ENCODE assay signal across 1 cellular context in the genomic region with DNA sequence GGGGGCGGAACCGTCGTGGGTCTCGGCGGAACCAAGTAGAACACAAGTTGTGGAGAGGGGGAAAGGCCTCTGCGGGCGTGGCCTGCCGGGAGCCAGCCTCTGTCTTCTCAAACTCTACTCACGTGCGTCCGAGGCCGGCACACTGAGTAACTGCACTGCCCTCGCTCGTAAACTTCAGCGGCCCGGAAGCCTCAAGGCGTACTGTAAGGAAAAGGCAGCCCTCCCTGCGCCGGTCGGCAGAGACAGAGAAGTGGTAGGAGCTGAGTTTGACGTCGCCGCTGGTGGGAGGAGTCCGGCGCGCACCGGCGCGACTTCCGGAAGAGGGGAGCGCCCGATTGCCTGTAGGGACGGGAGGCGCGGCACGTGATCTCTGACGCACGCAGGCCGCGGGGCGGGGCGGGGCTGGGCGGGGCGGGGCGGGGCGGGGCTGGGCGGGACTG.
TF ChIP-seq lines count a peak whose summit lies in the region.

TSS of gene FBXO33 (minus strand) at position 255 of the 440 bp plus-strand sequence. CDS start 271 bp downstream, outside the sequence.

TF ChIP-seq in HepG2, 621 proteins besides CTCF, POLR2A, EP300 and RAD21 (continued from another document and continues in another):
- TF ChIP-seq, protein P1, sequence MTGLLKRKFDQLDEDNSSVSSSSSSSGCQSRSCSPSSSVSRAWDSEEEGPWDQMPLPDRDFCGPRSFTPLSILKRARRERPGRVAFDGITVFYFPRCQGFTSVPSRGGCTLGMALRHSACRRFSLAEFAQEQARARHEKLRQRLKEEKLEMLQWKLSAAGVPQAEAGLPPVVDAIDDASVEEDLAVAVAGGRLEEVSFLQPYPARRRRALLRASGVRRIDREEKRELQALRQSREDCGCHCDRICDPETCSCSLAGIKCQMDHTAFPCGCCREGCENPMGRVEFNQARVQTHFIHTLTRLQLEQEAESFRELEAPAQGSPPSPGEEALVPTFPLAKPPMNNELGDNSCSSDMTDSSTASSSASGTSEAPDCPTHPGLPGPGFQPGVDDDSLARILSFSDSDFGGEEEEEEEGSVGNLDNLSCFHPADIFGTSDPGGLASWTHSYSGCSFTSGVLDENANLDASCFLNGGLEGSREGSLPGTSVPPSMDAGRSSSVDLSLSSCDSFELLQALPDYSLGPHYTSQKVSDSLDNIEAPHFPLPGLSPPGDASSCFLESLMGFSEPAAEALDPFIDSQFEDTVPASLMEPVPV (CRISPR knock-in tag; IDR thresholded peaks at IDR 0.05), result peak; percentile 8; the same call in 1 of the 2 replicates
- no peak for TF ChIP-seq MTF1 (CRISPR knock-in tag; IDR thresholded peaks at IDR 0.05)
- no peak for TF ChIP-seq ZNF567 (CRISPR knock-in tag; IDR thresholded peaks at IDR 0.05; ENCODE audit: borderline replicate concordance)
- 0 out of 2 replicates have a peak, but pooled peaks have one; percentile 17 for TF ChIP-seq ZNF337 (CRISPR knock-in tag; IDR thresholded peaks at IDR 0.05; ENCODE audit: borderline replicate concordance, low read depth)
- TF ChIP-seq, protein P2, sequence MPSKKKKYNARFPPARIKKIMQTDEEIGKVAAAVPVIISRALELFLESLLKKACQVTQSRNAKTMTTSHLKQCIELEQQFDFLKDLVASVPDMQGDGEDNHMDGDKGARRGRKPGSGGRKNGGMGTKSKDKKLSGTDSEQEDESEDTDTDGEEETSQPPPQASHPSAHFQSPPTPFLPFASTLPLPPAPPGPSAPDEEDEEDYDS (CRISPR knock-in tag; IDR thresholded peaks at IDR 0.05), result peak; percentile 80
- peak; percentile 53 for TF ChIP-seq ZNF691 (CRISPR knock-in tag; IDR thresholded peaks at IDR 0.05; ENCODE audit: borderline replicate concordance, low read depth)
- TF ChIP-seq ZNF775 (CRISPR knock-in tag; IDR thresholded peaks at IDR 0.05; ENCODE audit: borderline replicate concordance), result no peak
- TF ChIP-seq, protein P3, sequence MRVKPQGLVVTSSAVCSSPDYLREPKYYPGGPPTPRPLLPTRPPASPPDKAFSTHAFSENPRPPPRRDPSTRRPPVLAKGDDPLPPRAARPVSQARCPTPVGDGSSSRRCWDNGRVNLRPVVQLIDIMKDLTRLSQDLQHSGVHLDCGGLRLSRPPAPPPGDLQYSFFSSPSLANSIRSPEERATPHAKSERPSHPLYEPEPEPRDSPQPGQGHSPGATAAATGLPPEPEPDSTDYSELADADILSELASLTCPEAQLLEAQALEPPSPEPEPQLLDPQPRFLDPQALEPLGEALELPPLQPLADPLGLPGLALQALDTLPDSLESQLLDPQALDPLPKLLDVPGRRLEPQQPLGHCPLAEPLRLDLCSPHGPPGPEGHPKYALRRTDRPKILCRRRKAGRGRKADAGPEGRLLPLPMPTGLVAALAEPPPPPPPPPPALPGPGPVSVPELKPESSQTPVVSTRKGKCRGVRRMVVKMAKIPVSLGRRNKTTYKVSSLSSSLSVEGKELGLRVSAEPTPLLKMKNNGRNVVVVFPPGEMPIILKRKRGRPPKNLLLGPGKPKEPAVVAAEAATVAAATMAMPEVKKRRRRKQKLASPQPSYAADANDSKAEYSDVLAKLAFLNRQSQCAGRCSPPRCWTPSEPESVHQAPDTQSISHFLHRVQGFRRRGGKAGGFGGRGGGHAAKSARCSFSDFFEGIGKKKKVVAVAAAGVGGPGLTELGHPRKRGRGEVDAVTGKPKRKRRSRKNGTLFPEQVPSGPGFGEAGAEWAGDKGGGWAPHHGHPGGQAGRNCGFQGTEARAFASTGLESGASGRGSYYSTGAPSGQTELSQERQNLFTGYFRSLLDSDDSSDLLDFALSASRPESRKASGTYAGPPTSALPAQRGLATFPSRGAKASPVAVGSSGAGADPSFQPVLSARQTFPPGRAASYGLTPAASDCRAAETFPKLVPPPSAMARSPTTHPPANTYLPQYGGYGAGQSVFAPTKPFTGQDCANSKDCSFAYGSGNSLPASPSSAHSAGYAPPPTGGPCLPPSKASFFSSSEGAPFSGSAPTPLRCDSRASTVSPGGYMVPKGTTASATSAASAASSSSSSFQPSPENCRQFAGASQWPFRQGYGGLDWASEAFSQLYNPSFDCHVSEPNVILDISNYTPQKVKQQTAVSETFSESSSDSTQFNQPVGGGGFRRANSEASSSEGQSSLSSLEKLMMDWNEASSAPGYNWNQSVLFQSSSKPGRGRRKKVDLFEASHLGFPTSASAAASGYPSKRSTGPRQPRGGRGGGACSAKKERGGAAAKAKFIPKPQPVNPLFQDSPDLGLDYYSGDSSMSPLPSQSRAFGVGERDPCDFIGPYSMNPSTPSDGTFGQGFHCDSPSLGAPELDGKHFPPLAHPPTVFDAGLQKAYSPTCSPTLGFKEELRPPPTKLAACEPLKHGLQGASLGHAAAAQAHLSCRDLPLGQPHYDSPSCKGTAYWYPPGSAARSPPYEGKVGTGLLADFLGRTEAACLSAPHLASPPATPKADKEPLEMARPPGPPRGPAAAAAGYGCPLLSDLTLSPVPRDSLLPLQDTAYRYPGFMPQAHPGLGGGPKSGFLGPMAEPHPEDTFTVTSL (CRISPR knock-in tag; IDR thresholded peaks at IDR 0.05; ENCODE audit: borderline replicate concordance), result no peak
- TF ChIP-seq FOXA1 (IDR thresholded peaks at IDR 0.05), result no peak
- TF ChIP-seq FOXA1 (CRISPR knock-in tag; IDR thresholded peaks at IDR 0.05), result peak; percentile 2; the same call in 1 of the 2 replicates
- TF ChIP-seq ZFP36L1 (CRISPR knock-in tag; IDR thresholded peaks at IDR 0.05), result no peak
- no peak for TF ChIP-seq ZNF75D (CRISPR knock-in tag; IDR thresholded peaks at IDR 0.05; ENCODE audit: borderline replicate concordance)
- peak; percentile 83; the same call in 1 of the 2 replicates for TF ChIP-seq E2F2 (CRISPR knock-in tag; IDR thresholded peaks at IDR 0.05; ENCODE audit: borderline replicate concordance)
- TF ChIP-seq ZFY (CRISPR knock-in tag; IDR thresholded peaks at IDR 0.05), result 0 out of 2 replicates have a peak, but pooled peaks have one; percentile 34
- TF ChIP-seq, protein P4, sequence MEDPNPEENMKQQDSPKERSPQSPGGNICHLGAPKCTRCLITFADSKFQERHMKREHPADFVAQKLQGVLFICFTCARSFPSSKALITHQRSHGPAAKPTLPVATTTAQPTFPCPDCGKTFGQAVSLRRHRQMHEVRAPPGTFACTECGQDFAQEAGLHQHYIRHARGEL (CRISPR knock-in tag; IDR thresholded peaks at IDR 0.05), result no peak
- no peak; the same call in 1 of the 2 replicates for TF ChIP-seq ZKSCAN8 (CRISPR knock-in tag; IDR thresholded peaks at IDR 0.05; ENCODE audit: borderline replicate concordance)
- TF ChIP-seq, protein P5, sequence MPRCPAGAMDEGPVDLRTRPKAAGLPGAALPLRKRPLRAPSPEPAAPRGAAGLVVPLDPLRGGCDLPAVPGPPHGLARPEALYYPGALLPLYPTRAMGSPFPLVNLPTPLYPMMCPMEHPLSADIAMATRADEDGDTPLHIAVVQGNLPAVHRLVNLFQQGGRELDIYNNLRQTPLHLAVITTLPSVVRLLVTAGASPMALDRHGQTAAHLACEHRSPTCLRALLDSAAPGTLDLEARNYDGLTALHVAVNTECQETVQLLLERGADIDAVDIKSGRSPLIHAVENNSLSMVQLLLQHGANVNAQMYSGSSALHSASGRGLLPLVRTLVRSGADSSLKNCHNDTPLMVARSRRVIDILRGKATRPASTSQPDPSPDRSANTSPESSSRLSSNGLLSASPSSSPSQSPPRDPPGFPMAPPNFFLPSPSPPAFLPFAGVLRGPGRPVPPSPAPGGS (CRISPR knock-in tag; IDR thresholded peaks at IDR 0.05), result peak; percentile 80; the same call in 1 of the 2 replicates
- TF ChIP-seq ZNF768 (CRISPR knock-in tag; IDR thresholded peaks at IDR 0.05), result 0 out of 2 replicates have a peak, but pooled peaks have one; percentile 3
- no peak for TF ChIP-seq SYNCRIP (IDR thresholded peaks at IDR 0.05; ENCODE audit: insufficient read depth, low read depth, low read length)
- peak; percentile 72; the same call in 1 of the 2 replicates for TF ChIP-seq ZNF788 (CRISPR knock-in tag; IDR thresholded peaks at IDR 0.05; ENCODE audit: borderline replicate concordance)
- TF ChIP-seq ZSCAN22 (CRISPR knock-in tag; IDR thresholded peaks at IDR 0.05), result no peak
- TF ChIP-seq ZNF709 (CRISPR knock-in tag; IDR thresholded peaks at IDR 0.05), result peak; percentile 54
- no peak; the same call in 1 of the 2 replicates for TF ChIP-seq HOXA3 (CRISPR knock-in tag; IDR thresholded peaks at IDR 0.05)
- no peak for TF ChIP-seq ZNF672 (CRISPR knock-in tag; IDR thresholded peaks at IDR 0.05)
- peak; percentile 97 for TF ChIP-seq ZNF33B (CRISPR knock-in tag; IDR thresholded peaks at IDR 0.05)
- TF ChIP-seq SIX4 (CRISPR knock-in tag; IDR thresholded peaks at IDR 0.05), result peak; percentile 54; the same call in 1 of the 2 replicates
- peak; percentile 92 for TF ChIP-seq ZNF616 (CRISPR knock-in tag; IDR thresholded peaks at IDR 0.05; ENCODE audit: low read depth)
- TF ChIP-seq NAIF1 (CRISPR knock-in tag; IDR thresholded peaks at IDR 0.05; ENCODE audit: borderline replicate concordance), result no peak
- TF ChIP-seq HNRNPH1 (optimal IDR thresholded peaks at IDR 0.05; ENCODE audit: low read depth, low read length), result no peak
- TF ChIP-seq MAZ (IDR thresholded peaks at IDR 0.05; ENCODE audit: borderline replicate concordance, low read depth, low read length), result peak; percentile 66; the same call in 1 of the 2 replicates
- TF ChIP-seq MAZ (CRISPR knock-in tag; IDR thresholded peaks at IDR 0.05; ENCODE audit: low read depth), result peak; percentile 76; the same call in 1 of the 2 replicates
- peak; percentile 2 for TF ChIP-seq YY1 (IDR thresholded peaks at IDR 0.05; ENCODE audit: insufficient read depth, insufficient replicate concordance, low read depth, low read length)
- TF ChIP-seq ZNF10 (CRISPR knock-in tag; IDR thresholded peaks at IDR 0.05; ENCODE audit: borderline replicate concordance, low read depth), result no peak
- TF ChIP-seq MLX (CRISPR knock-in tag; IDR thresholded peaks at IDR 0.05), result peak; percentile 76; the same call in 1 of the 2 replicates
- TF ChIP-seq FIP1L1 (IDR thresholded peaks at IDR 0.05; ENCODE audit: borderline replicate concordance, insufficient read depth, low read depth, low read length), result no peak
- TF ChIP-seq NCOR1 (IDR thresholded peaks at IDR 0.05; ENCODE audit: borderline replicate concordance, low read length), result no peak; the same call in 1 of the 2 replicates
- TF ChIP-seq, protein P6, sequence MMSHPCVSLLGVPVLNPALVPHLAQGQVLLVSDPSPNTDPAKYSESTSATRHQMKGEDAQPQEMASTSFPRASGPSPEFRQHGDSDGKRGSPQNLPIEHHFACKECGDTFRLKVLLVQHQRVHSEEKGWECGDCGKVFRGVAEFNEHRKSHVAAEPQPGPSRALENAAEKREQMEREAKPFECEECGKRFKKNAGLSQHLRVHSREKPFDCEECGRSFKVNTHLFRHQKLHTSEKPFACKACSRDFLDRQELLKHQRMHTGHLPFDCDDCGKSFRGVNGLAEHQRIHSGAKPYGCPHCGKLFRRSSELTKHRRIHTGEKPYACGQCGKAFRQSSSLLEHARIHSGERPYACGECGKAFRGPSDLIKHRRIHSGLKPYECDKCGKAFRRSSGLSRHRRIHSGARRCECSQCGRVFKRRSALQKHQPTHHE (CRISPR knock-in tag; IDR thresholded peaks at IDR 0.05; ENCODE audit: borderline replicate concordance), result no peak
- TF ChIP-seq ZNF224 (CRISPR knock-in tag; IDR thresholded peaks at IDR 0.05), result peak; percentile 38; the same call in 1 of the 2 replicates
- no peak for TF ChIP-seq BRCA1 (CRISPR knock-in tag; IDR thresholded peaks at IDR 0.05)
- TF ChIP-seq, protein P7, sequence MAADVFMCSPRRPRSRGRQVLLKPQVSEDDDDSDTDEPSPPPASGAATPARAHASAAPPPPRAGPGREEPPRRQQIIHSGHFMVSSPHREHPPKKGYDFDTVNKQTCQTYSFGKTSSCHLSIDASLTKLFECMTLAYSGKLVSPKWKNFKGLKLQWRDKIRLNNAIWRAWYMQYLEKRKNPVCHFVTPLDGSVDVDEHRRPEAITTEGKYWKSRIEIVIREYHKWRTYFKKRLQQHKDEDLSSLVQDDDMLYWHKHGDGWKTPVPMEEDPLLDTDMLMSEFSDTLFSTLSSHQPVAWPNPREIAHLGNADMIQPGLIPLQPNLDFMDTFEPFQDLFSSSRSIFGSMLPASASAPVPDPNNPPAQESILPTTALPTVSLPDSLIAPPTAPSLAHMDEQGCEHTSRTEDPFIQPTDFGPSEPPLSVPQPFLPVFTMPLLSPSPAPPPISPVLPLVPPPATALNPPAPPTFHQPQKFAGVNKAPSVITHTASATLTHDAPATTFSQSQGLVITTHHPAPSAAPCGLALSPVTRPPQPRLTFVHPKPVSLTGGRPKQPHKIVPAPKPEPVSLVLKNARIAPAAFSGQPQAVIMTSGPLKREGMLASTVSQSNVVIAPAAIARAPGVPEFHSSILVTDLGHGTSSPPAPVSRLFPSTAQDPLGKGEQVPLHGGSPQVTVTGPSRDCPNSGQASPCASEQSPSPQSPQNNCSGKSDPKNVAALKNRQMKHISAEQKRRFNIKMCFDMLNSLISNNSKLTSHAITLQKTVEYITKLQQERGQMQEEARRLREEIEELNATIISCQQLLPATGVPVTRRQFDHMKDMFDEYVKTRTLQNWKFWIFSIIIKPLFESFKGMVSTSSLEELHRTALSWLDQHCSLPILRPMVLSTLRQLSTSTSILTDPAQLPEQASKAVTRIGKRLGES (CRISPR knock-in tag; IDR thresholded peaks at IDR 0.05; ENCODE audit: borderline replicate concordance), result no peak
- no peak for TF ChIP-seq SMC3 (IDR thresholded peaks at IDR 0.05; ENCODE audit: low read length)
- no peak for TF ChIP-seq SMARCC2 (IDR thresholded peaks at IDR 0.05)
- 0 out of 2 replicates have a peak, but pooled peaks have one; percentile 53 for TF ChIP-seq ZNF24 (IDR thresholded peaks at IDR 0.05)
- TF ChIP-seq ASH2L (IDR thresholded peaks at IDR 0.05; ENCODE audit: insufficient read length, low read depth, low read length), result peak; percentile 99
- peak; percentile 87 for TF ChIP-seq YEATS2 (CRISPR knock-in tag; IDR thresholded peaks at IDR 0.05; ENCODE audit: borderline replicate concordance)
- TF ChIP-seq DR1 (CRISPR knock-in tag; IDR thresholded peaks at IDR 0.05), result no peak; the same call in 1 of the 2 replicates
